ENCODE assay signal across 8 cellular contexts in the genomic region with DNA sequence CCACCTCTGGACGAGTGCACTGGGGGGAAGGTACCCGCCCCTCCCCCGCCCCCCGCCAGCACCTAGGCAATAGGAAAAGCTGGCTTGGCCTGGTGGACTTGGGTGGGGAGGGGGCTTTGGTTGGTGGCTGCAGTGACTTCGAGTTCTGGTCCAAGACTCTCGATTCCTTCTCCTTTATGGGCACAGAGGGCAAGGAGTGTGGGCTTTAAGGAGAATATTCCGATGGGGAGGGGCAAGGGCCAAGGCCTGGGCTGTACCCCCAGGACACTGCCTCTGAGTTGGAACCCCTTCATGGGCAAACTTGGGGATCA. TPM values are rescaled to one million over a fixed set of nuclear protein-coding genes. Genes with fewer than 3 reads are reported as not detected.
DNase-seq lines count a peak whose midpoint lies in the region; ATAC-seq, FAIRE-seq and TF ChIP-seq lines count a peak whose summit lies in the region.

No MANE protein-coding gene starts in this region.

- H3K27ac Mint-ChIP-seq in activated CD4-positive, alpha-beta T cell treated with anti-CD3 and anti-CD28 coated beads, Interleukin-2, amount 10 ng/mL, durations not matched to agents 24 days and 14 days: peak overlapping the region; percentile 80

- POLR2A ChIA-PET in HepG2 (lab: Yijun Ruan, JAX): interaction anchor here (0.6 to 5.6 kb wide), 10 partner anchors 9 to 293 kb away, joined by 3 to 99 read pairs (median 4); partner anchors contain the start of genes LRRC59, LUC7L3 and RSAD1

- H3K36me3 ChIP-seq in HepG2 (replicated peaks in 1 of 2; ENCODE audit: control insufficient read depth in 1 of 2, insufficient read depth in 2 of 2, low read length in 2 of 2): no peaks in the 10 kb centered on the region
- H3K36me3 ChIP-seq in thyroid gland: no peaks in the 10 kb centered on the region

- peaks cover 25% of the 10 kb centered on the region for H3K4me1 Mint-ChIP-seq in activated CD4-positive, alpha-beta T cell treated with anti-CD3 and anti-CD28 coated beads, Interleukin-2, amount 10 ng/mL, durations not matched to agents 24 days and 14 days

- H3K27ac ChIP-seq in HepG2 (ENCODE audit: extremely low read length, insufficient read depth, low read length): peak overlapping the region; percentile 83
- H3K27ac ChIP-seq in thyroid gland: peak overlapping the region; percentile 87 to 92 (median 88)

- TF ChIP-seq CTCF in astrocyte of the cerebellum (IDR thresholded peaks at IDR 0.05; ENCODE audit: low read depth, low read length, missing control alignments): no peak
- no peak for TF ChIP-seq CTCF in HepG2 (CRISPR knock-in tag; IDR thresholded peaks at IDR 0.05)
- no peak for TF ChIP-seq CTCF in thyroid gland (IDR thresholded peaks at IDR 0.05)

- ATAC-seq in HepG2 (no peak; the same call in 2 of the 3 replicates), GM21360 (IDR thresholded peaks at IDR 0.05; ENCODE audit: unreplicated experiment) (no peak)

- peak overlapping the region; percentile 99 for H3K4me2 ChIP-seq in HepG2 (ENCODE audit: low read depth, low read length)

- no peak for TF ChIP-seq RAD21 in HepG2 (CRISPR knock-in tag; IDR thresholded peaks at IDR 0.05)

- no peaks in the 10 kb centered on the region for H3K9me3 Mint-ChIP-seq in activated CD4-positive, alpha-beta T cell treated with anti-CD3 and anti-CD28 coated beads, Interleukin-2, amount 10 ng/mL, durations not matched to agents 24 days and 14 days

- H3K27me3 ChIP-seq in HepG2 (ENCODE audit: control insufficient read depth in 1 of 2, insufficient read depth in 2 of 2, low read length in 2 of 2): no peaks in the 10 kb centered on the region; a peak in 1 of 5 replicates
- H3K27me3 ChIP-seq in thyroid gland: no peaks in the 10 kb centered on the region

- in situ Hi-C loops in astrocyte of the cerebellum (cut with HindIII; ENCODE audit: low sequenced_read_pairs): no loop called here
- in situ Hi-C loops in HepG2 (cut with HindIII; ENCODE audit: extremely low pct_ligation_motif_present, low pct_unique_long_range_greater_than_20kb): no loop called here

- no peaks in the 10 kb centered on the region for H3K27me3 Mint-ChIP-seq in activated CD4-positive, alpha-beta T cell treated with anti-CD3 and anti-CD28 coated beads, Interleukin-2, amount 10 ng/mL, durations not matched to agents 24 days and 14 days

- H4K20me1 ChIP-seq in HepG2 (ENCODE audit: insufficient read depth, low read length): no peaks in the 10 kb centered on the region

- H3K9me3 ChIP-seq in HepG2 (ENCODE audit: low read length) (no peaks in the 10 kb centered on the region), thyroid gland (no peaks in the 10 kb centered on the region)

- peaks cover 33% of the 10 kb centered on the region for H3K79me2 ChIP-seq in HepG2 (ENCODE audit: insufficient read depth, low read length)

- peak overlapping the region; percentile 84 for H3K9ac ChIP-seq in HepG2 (ENCODE audit: insufficient read depth, low read depth, low read length)

- no peak for DNase-seq in activated CD4-positive, alpha-beta T cell treated with anti-CD3 and anti-CD28 coated beads, Interleukin-2, amount 10 ng/mL, durations not matched to agents 24 days and 14 days
- DNase-seq in activated CD4-positive, alpha-beta T cell treated with anti-CD3 and anti-CD28 coated beads, Interleukin-2, amount 50 U/mL, for 4 hours: no peak
- DNase-seq in astrocyte of the cerebellum (ENCODE audit: low read depth): no peak
- no peak for DNase-seq in HepG2 (ENCODE audit: low spot score)
- peak in 1 of 2 donors; percentile 12 for DNase-seq in thyroid gland
- no peak for DNase-seq in ureter (ENCODE audit: low spot score)
- DNase-seq in DMS79 (lab: John Stamatoyannopoulos, UW): no peak

- FAIRE-seq in HepG2 (lab: Jason Lieb, UNC): no peak

- no peak overlapping the region for H2AFZ ChIP-seq in HepG2 (ENCODE audit: low read length)

- peaks cover 1% of the 10 kb centered on the region for H3K36me3 Mint-ChIP-seq in activated CD4-positive, alpha-beta T cell treated with anti-CD3 and anti-CD28 coated beads, Interleukin-2, amount 10 ng/mL, durations not matched to agents 24 days and 14 days (ENCODE audit: low read depth)

- H3K4me3 ChIP-seq in astrocyte of the cerebellum (ENCODE audit: low read depth, low read length): peak overlapping the region; percentile 57
- peak overlapping the region; percentile 74 to 91 (median 90) for H3K4me3 ChIP-seq in HepG2 (replicated peaks in 1 of 3; ENCODE audit: insufficient read depth in 1 of 3, low read depth in 2 of 3, low read length in 3 of 3)
- H3K4me3 ChIP-seq in thyroid gland (replicated peaks in 1 of 3): peak overlapping the region; percentile 19 to 56 (median 54)

- H3K4me3 Mint-ChIP-seq in activated CD4-positive, alpha-beta T cell treated with anti-CD3 and anti-CD28 coated beads, Interleukin-2, amount 10 ng/mL, durations not matched to agents 24 days and 14 days: peak overlapping the region; percentile 87

- H3K4me1 ChIP-seq in HepG2 (ENCODE audit: insufficient read depth, low read length) (peaks cover 92% of the 10 kb centered on the region), thyroid gland (peaks cover 62 to 78% of the 10 kb centered on the region in 2 donors)

- TF ChIP-seq POLR2A in HepG2 (IDR thresholded peaks at IDR 0.05; ENCODE audit: insufficient read depth in 1 of 2, low read depth in 2 of 2, low read length in 2 of 2): no peak
- TF ChIP-seq POLR2A in thyroid gland (IDR thresholded peaks at IDR 0.05): no peak

- WGBS in HepG2 (ENCODE audit: low lambda C conversion rate): 2% methylated on average over 7 of the region's 7 CpGs
- 0 to 4% methylated on average over 7 of the region's 7 CpGs for WGBS in thyroid gland, 2 donors

- CTCF ChIA-PET in HepG2 (lab: Yijun Ruan, JAX; ENCODE audit: low intra/inter-chr PET ratio, low total read pairs): interaction anchor here (1.5 to 4.1 kb wide), 2 partner anchors 29 to 52 kb away, joined by 6 to 20 read pairs; partner anchors contain the start of gene RSAD1

- BruUV-seq in HepG2 (replicated peaks; lab: Mats Ljungman, UMichigan): no TSS peak

- intact Hi-C loops in activated CD4-positive, alpha-beta T cell treated with anti-CD3 and anti-CD28 coated beads, Interleukin-2, amount 10 ng/mL, durations not matched to agents 24 days and 14 days (cut with micrococcal nuclease): loop anchor here (1.0 kb wide), 1 partner anchor 29 kb away; the partner anchor contains the start of gene LRRC59
- intact Hi-C loops in HepG2 (cut with micrococcal nuclease; ENCODE audit: unreplicated experiment): no loop called here
- intact Hi-C loops in thyroid gland (cut with DNase I): no loop called here

- TF ChIP-seq EP300 in HepG2 (IDR thresholded peaks at IDR 0.05; ENCODE audit: low read depth in 2 of 2, low read length in 2 of 2) (no peak), HepG2 (CRISPR knock-in tag; IDR thresholded peaks at IDR 0.05; ENCODE audit: borderline replicate concordance) (no peak)

RNA-seq across cellular contexts. Expression of gene ACSF2, which starts 0.4 kb away (rescaled TPM):
- 13.6 and 16.5 TPM in 2 replicates for total RNA-seq in activated CD4-positive, alpha-beta T cell treated with anti-CD3 and anti-CD28 coated beads, Interleukin-2, amount 10 ng/mL, durations not matched to agents 24 days and 14 days
- total RNA-seq in HepG2 (2016; rRNA removed; fragmentation: Illumina TruSeq; extraction: Trizol) (32.0 and 87.3 TPM in 2 replicates), thyroid gland (100 to 1,000 TPM in 3 of 4 donors, 10 to 100 TPM in 1; 97.3 to 193 (median 143) TPM), ureter (172 TPM)
- 20.7 and 23.9 TPM in 2 replicates for total RNA-seq in HepG2 (2016; cell fraction: cytosol; rRNA removed; fragmentation: Illumina TruSeq; extraction: Trizol; ENCODE audit: low read depth)
- total RNA-seq in HepG2 (2016; cell fraction: insoluble cytoplasmic fraction; rRNA removed; fragmentation: Illumina TruSeq; extraction: Trizol): 26.9 and 94.3 TPM in 2 replicates
- total RNA-seq in HepG2 (2016; cell fraction: membrane; rRNA removed; fragmentation: Illumina TruSeq; extraction: Trizol): 19.8 and 21.0 TPM in 2 replicates
- total RNA-seq in HepG2 (2016; cell fraction: nucleus; rRNA removed; fragmentation: Illumina TruSeq; extraction: Trizol): 90.8 and 95.0 TPM in 2 replicates
- polyA plus RNA-seq in HepG2 (2011; rRNA removed): 109 and 117 TPM in 2 replicates
- polyA plus RNA-seq in HepG2 (2011; cell fraction: cytosol; rRNA removed): 68.6 and 80.4 TPM in 2 replicates
- 334 and 438 TPM in 2 replicates for polyA plus RNA-seq in HepG2 (2011; cell fraction: nucleus; rRNA removed)
- 79.7 and 97.7 TPM in 2 replicates for polyA plus RNA-seq in HepG2 (2012)
- 8.6 and 9.0 TPM in 2 replicates for polyA plus RNA-seq in HepG2 (2016; cell fraction: cytosol; fragmentation: Illumina TruSeq; extraction: Trizol; ENCODE audit: low read depth)
- 26.3 and 30.3 TPM in 2 replicates for polyA plus RNA-seq in HepG2 (2016; cell fraction: insoluble cytoplasmic fraction; fragmentation: Illumina TruSeq; extraction: Trizol; ENCODE audit: low read depth)
- polyA plus RNA-seq in HepG2 (2016; cell fraction: membrane; fragmentation: Illumina TruSeq; extraction: Trizol; ENCODE audit: low read depth): 13.4 and 14.3 TPM in 2 replicates
- polyA plus RNA-seq in HepG2 (2016; cell fraction: nucleus; fragmentation: Illumina TruSeq; extraction: Trizol; ENCODE audit: insufficient read depth, low read depth): 198 and 222 TPM in 2 replicates
- 87.1 and 260 TPM in 2 replicates for polyA minus RNA-seq in HepG2 (2011; rRNA and poly(A)+ RNA removed; ENCODE audit: low replicate concordance)
- 32.1 and 36.7 TPM in 2 replicates for polyA minus RNA-seq in HepG2 (2011; cell fraction: cytosol; rRNA and poly(A)+ RNA removed)
- 111 and 114 TPM in 2 replicates for polyA minus RNA-seq in HepG2 (2011; cell fraction: nucleus; rRNA and poly(A)+ RNA removed)

RNA-seq across cellular contexts. Expression of gene LRRC59, which starts 29.1 kb away (rescaled TPM):
- 113 and 117 TPM in 2 replicates for total RNA-seq in activated CD4-positive, alpha-beta T cell treated with anti-CD3 and anti-CD28 coated beads, Interleukin-2, amount 10 ng/mL, durations not matched to agents 24 days and 14 days
- total RNA-seq in HepG2 (2016; rRNA removed; fragmentation: Illumina TruSeq; extraction: Trizol): 222 and 239 TPM in 2 replicates
- 75.0 and 83.4 TPM in 2 replicates for total RNA-seq in HepG2 (2016; cell fraction: cytosol; rRNA removed; fragmentation: Illumina TruSeq; extraction: Trizol; ENCODE audit: low read depth)
- 213 and 234 TPM in 2 replicates for total RNA-seq in HepG2 (2016; cell fraction: insoluble cytoplasmic fraction; rRNA removed; fragmentation: Illumina TruSeq; extraction: Trizol)
- 172 and 182 TPM in 2 replicates for total RNA-seq in HepG2 (2016; cell fraction: membrane; rRNA removed; fragmentation: Illumina TruSeq; extraction: Trizol)
- total RNA-seq in HepG2 (2016; cell fraction: nucleus; rRNA removed; fragmentation: Illumina TruSeq; extraction: Trizol): 115 and 124 TPM in 2 replicates
- polyA plus RNA-seq in HepG2 (2011; rRNA removed): 87.3 and 93.2 TPM in 2 replicates
- 57.2 and 66.4 TPM in 2 replicates for polyA plus RNA-seq in HepG2 (2011; cell fraction: cytosol; rRNA removed)
- polyA plus RNA-seq in HepG2 (2011; cell fraction: nucleus; rRNA removed): 50.6 and 58.7 TPM in 2 replicates
- 90.0 and 114 TPM in 2 replicates for polyA plus RNA-seq in HepG2 (2012)
- polyA plus RNA-seq in HepG2 (2016; cell fraction: cytosol; fragmentation: Illumina TruSeq; extraction: Trizol; ENCODE audit: low read depth): 59.8 and 73.7 TPM in 2 replicates
- 202 and 242 TPM in 2 replicates for polyA plus RNA-seq in HepG2 (2016; cell fraction: insoluble cytoplasmic fraction; fragmentation: Illumina TruSeq; extraction: Trizol; ENCODE audit: low read depth)
- 104 and 113 TPM in 2 replicates for polyA plus RNA-seq in HepG2 (2016; cell fraction: membrane; fragmentation: Illumina TruSeq; extraction: Trizol; ENCODE audit: low read depth)
- 152 and 155 TPM in 2 replicates for polyA plus RNA-seq in HepG2 (2016; cell fraction: nucleus; fragmentation: Illumina TruSeq; extraction: Trizol; ENCODE audit: insufficient read depth, low read depth)
- polyA minus RNA-seq in HepG2 (2011; rRNA and poly(A)+ RNA removed; ENCODE audit: low replicate concordance): 159 and 165 TPM in 2 replicates
- 74.4 and 77.8 TPM in 2 replicates for polyA minus RNA-seq in HepG2 (2011; cell fraction: cytosol; rRNA and poly(A)+ RNA removed)
- 73.0 and 88.5 TPM in 2 replicates for polyA minus RNA-seq in HepG2 (2011; cell fraction: nucleus; rRNA and poly(A)+ RNA removed)
- total RNA-seq in thyroid gland: 10 to 100 TPM; 57.4 to 91.0 (median 77.5) TPM
- total RNA-seq in ureter: 73.5 TPM

RNA-seq across cellular contexts. Expression of gene CHAD, which starts 42.3 kb away (rescaled TPM):
- total RNA-seq in activated CD4-positive, alpha-beta T cell treated with anti-CD3 and anti-CD28 coated beads, Interleukin-2, amount 10 ng/mL, durations not matched to agents 24 days and 14 days: not detected in 2 replicates
- total RNA-seq in HepG2 (2016; rRNA removed; fragmentation: Illumina TruSeq; extraction: Trizol): not detected in 2 replicates
- not detected in 2 replicates for total RNA-seq in HepG2 (2016; cell fraction: cytosol; rRNA removed; fragmentation: Illumina TruSeq; extraction: Trizol; ENCODE audit: low read depth)
- total RNA-seq in HepG2 (2016; cell fraction: insoluble cytoplasmic fraction; rRNA removed; fragmentation: Illumina TruSeq; extraction: Trizol): 0.09 TPM in 1 of 2 replicates, not detected in the other
- not detected in 2 replicates for total RNA-seq in HepG2 (2016; cell fraction: membrane; rRNA removed; fragmentation: Illumina TruSeq; extraction: Trizol)
- total RNA-seq in HepG2 (2016; cell fraction: nucleus; rRNA removed; fragmentation: Illumina TruSeq; extraction: Trizol): not detected in 2 replicates
- polyA plus RNA-seq in HepG2 (2011; rRNA removed): 1.4 and 2.2 TPM in 2 replicates
- 0.56 and 1.1 TPM in 2 replicates for polyA plus RNA-seq in HepG2 (2011; cell fraction: cytosol; rRNA removed)
- polyA plus RNA-seq in HepG2 (2011; cell fraction: nucleus; rRNA removed): 7.9 and 10.0 TPM in 2 replicates
- 4.3 and 5.0 TPM in 2 replicates for polyA plus RNA-seq in HepG2 (2012)
- polyA plus RNA-seq in HepG2 (2016; cell fraction: cytosol; fragmentation: Illumina TruSeq; extraction: Trizol; ENCODE audit: low read depth): not detected in 2 replicates
- polyA plus RNA-seq in HepG2 (2016; cell fraction: insoluble cytoplasmic fraction; fragmentation: Illumina TruSeq; extraction: Trizol; ENCODE audit: low read depth): not detected in 2 replicates
- not detected in 2 replicates for polyA plus RNA-seq in HepG2 (2016; cell fraction: membrane; fragmentation: Illumina TruSeq; extraction: Trizol; ENCODE audit: low read depth)
- 1.1 TPM in 1 of 2 replicates, not detected in the other for polyA plus RNA-seq in HepG2 (2016; cell fraction: nucleus; fragmentation: Illumina TruSeq; extraction: Trizol; ENCODE audit: insufficient read depth, low read depth)
- polyA minus RNA-seq in HepG2 (2011; rRNA and poly(A)+ RNA removed; ENCODE audit: low replicate concordance): 0.07 and 1.3 TPM in 2 replicates
- polyA minus RNA-seq in HepG2 (2011; cell fraction: cytosol; rRNA and poly(A)+ RNA removed): not detected in 2 replicates
- polyA minus RNA-seq in HepG2 (2011; cell fraction: nucleus; rRNA and poly(A)+ RNA removed): 0.64 and 0.87 TPM in 2 replicates
- total RNA-seq in thyroid gland: under 1 TPM in 1 of 4 donors, not detected in 3; 0.67 TPM
- not detected for total RNA-seq in ureter

RNA-seq across cellular contexts. Expression of gene RSAD1, which starts 52.2 kb away (rescaled TPM):
- 53.6 and 61.2 TPM in 2 replicates for total RNA-seq in activated CD4-positive, alpha-beta T cell treated with anti-CD3 and anti-CD28 coated beads, Interleukin-2, amount 10 ng/mL, durations not matched to agents 24 days and 14 days
- total RNA-seq in HepG2 (2016; rRNA removed; fragmentation: Illumina TruSeq; extraction: Trizol): 16.0 and 22.7 TPM in 2 replicates
- 7.3 and 10.0 TPM in 2 replicates for total RNA-seq in HepG2 (2016; cell fraction: cytosol; rRNA removed; fragmentation: Illumina TruSeq; extraction: Trizol; ENCODE audit: low read depth)
- 16.9 and 22.5 TPM in 2 replicates for total RNA-seq in HepG2 (2016; cell fraction: insoluble cytoplasmic fraction; rRNA removed; fragmentation: Illumina TruSeq; extraction: Trizol)
- 13.4 and 14.3 TPM in 2 replicates for total RNA-seq in HepG2 (2016; cell fraction: membrane; rRNA removed; fragmentation: Illumina TruSeq; extraction: Trizol)
- total RNA-seq in HepG2 (2016; cell fraction: nucleus; rRNA removed; fragmentation: Illumina TruSeq; extraction: Trizol): 30.4 and 33.5 TPM in 2 replicates
- polyA plus RNA-seq in HepG2 (2011; rRNA removed): 27.7 and 36.1 TPM in 2 replicates
- 18.4 and 20.0 TPM in 2 replicates for polyA plus RNA-seq in HepG2 (2011; cell fraction: cytosol; rRNA removed)
- 105 and 113 TPM in 2 replicates for polyA plus RNA-seq in HepG2 (2011; cell fraction: nucleus; rRNA removed)
- polyA plus RNA-seq in HepG2 (2012): 23.6 and 33.3 TPM in 2 replicates
- 5.4 and 6.8 TPM in 2 replicates for polyA plus RNA-seq in HepG2 (2016; cell fraction: cytosol; fragmentation: Illumina TruSeq; extraction: Trizol; ENCODE audit: low read depth)
- 26.1 and 30.3 TPM in 2 replicates for polyA plus RNA-seq in HepG2 (2016; cell fraction: insoluble cytoplasmic fraction; fragmentation: Illumina TruSeq; extraction: Trizol; ENCODE audit: low read depth)
- polyA plus RNA-seq in HepG2 (2016; cell fraction: membrane; fragmentation: Illumina TruSeq; extraction: Trizol; ENCODE audit: low read depth): 12.5 and 12.8 TPM in 2 replicates
- 76.0 and 77.9 TPM in 2 replicates for polyA plus RNA-seq in HepG2 (2016; cell fraction: nucleus; fragmentation: Illumina TruSeq; extraction: Trizol; ENCODE audit: insufficient read depth, low read depth)
- polyA minus RNA-seq in HepG2 (2011; rRNA and poly(A)+ RNA removed; ENCODE audit: low replicate concordance): 18.5 and 34.3 TPM in 2 replicates
- 8.6 and 9.4 TPM in 2 replicates for polyA minus RNA-seq in HepG2 (2011; cell fraction: cytosol; rRNA and poly(A)+ RNA removed)
- polyA minus RNA-seq in HepG2 (2011; cell fraction: nucleus; rRNA and poly(A)+ RNA removed): 53.4 and 55.7 TPM in 2 replicates
- 10 to 100 TPM; 30.2 to 50.1 (median 34.7) TPM for total RNA-seq in thyroid gland
- total RNA-seq in ureter: 33.2 TPM

RNA-seq across cellular contexts. Expression of gene EME1, which starts 53.4 kb away (rescaled TPM):
- 30.7 and 35.4 TPM in 2 replicates for total RNA-seq in activated CD4-positive, alpha-beta T cell treated with anti-CD3 and anti-CD28 coated beads, Interleukin-2, amount 10 ng/mL, durations not matched to agents 24 days and 14 days
- total RNA-seq in HepG2 (2016; rRNA removed; fragmentation: Illumina TruSeq; extraction: Trizol) (17.3 and 24.6 TPM in 2 replicates), thyroid gland (under 1 TPM in 2 of 4 donors, not detected in 2; 0.27 to 0.93 TPM), ureter (0.94 TPM)
- 6.4 and 7.4 TPM in 2 replicates for total RNA-seq in HepG2 (2016; cell fraction: cytosol; rRNA removed; fragmentation: Illumina TruSeq; extraction: Trizol; ENCODE audit: low read depth)
- total RNA-seq in HepG2 (2016; cell fraction: insoluble cytoplasmic fraction; rRNA removed; fragmentation: Illumina TruSeq; extraction: Trizol): 17.1 and 25.6 TPM in 2 replicates
- 7.7 and 8.9 TPM in 2 replicates for total RNA-seq in HepG2 (2016; cell fraction: membrane; rRNA removed; fragmentation: Illumina TruSeq; extraction: Trizol)
- 28.4 and 31.8 TPM in 2 replicates for total RNA-seq in HepG2 (2016; cell fraction: nucleus; rRNA removed; fragmentation: Illumina TruSeq; extraction: Trizol)
- 13.4 and 20.7 TPM in 2 replicates for polyA plus RNA-seq in HepG2 (2011; rRNA removed)
- polyA plus RNA-seq in HepG2 (2011; cell fraction: cytosol; rRNA removed): 4.7 and 7.1 TPM in 2 replicates
- polyA plus RNA-seq in HepG2 (2011; cell fraction: nucleus; rRNA removed): 58.4 and 108 TPM in 2 replicates
- 6.6 and 17.5 TPM in 2 replicates for polyA plus RNA-seq in HepG2 (2012)
- polyA plus RNA-seq in HepG2 (2016; cell fraction: cytosol; fragmentation: Illumina TruSeq; extraction: Trizol; ENCODE audit: low read depth): 1.3 and 1.6 TPM in 2 replicates
- polyA plus RNA-seq in HepG2 (2016; cell fraction: insoluble cytoplasmic fraction; fragmentation: Illumina TruSeq; extraction: Trizol; ENCODE audit: low read depth): 13.3 and 16.0 TPM in 2 replicates
- polyA plus RNA-seq in HepG2 (2016; cell fraction: membrane; fragmentation: Illumina TruSeq; extraction: Trizol; ENCODE audit: low read depth): 2.3 and 3.2 TPM in 2 replicates
- polyA plus RNA-seq in HepG2 (2016; cell fraction: nucleus; fragmentation: Illumina TruSeq; extraction: Trizol; ENCODE audit: insufficient read depth, low read depth): 65.8 and 68.9 TPM in 2 replicates
- polyA minus RNA-seq in HepG2 (2011; rRNA and poly(A)+ RNA removed; ENCODE audit: low replicate concordance): 6.9 and 17.6 TPM in 2 replicates
- 5.3 and 5.4 TPM in 2 replicates for polyA minus RNA-seq in HepG2 (2011; cell fraction: cytosol; rRNA and poly(A)+ RNA removed)
- 14.9 and 18.7 TPM in 2 replicates for polyA minus RNA-seq in HepG2 (2011; cell fraction: nucleus; rRNA and poly(A)+ RNA removed)
